16 cellular contexts compared by ENCODE assay signal in genomic region chr5:30099634-30100033, GRCh38.
A peak's percentile ranks its signal among the peaks of the same experiment; 100 is the strongest.
DNase-seq lines count a peak whose midpoint lies in the region; ATAC-seq and TF ChIP-seq lines count a peak whose summit lies in the region.
"Had no signal": no experiment of that assay in that cellular context is flagged by ENCODE, and none has a peak within 500 bp of the region (broad histone marks: within the 10 kb centered on the region; RNA-seq: fewer than 3 reads in every experiment).

No MANE protein-coding gene starts in this region.

- H3K4me1 ChIP-seq in ACC112 (ENCODE audit: control insufficient read depth, insufficient read depth, low read length, unreplicated experiment) (peaks cover 12% of the 10 kb centered on the region), HUES6 (ENCODE audit: control insufficient read depth, insufficient read depth, low read length) (peaks cover 20% of the 10 kb centered on the region), hepatocyte (ENCODE audit: insufficient read depth) (no peaks in the 10 kb centered on the region)
- H3K4me1 ChIP-seq: gastroesophageal sphincter had no signal

- ATAC-seq in omental fat pad (ENCODE audit: low FRiP score) = no peak
- ATAC-seq: gastroesophageal sphincter had no signal

- DNase-seq in fibroblast of pulmonary artery (ENCODE audit: low read depth) (peak; percentile 64), omental fat pad (ENCODE audit: low spot score) (no peak), NCI-H1105 treated with DMSO at 0.1 percent for 48 hours (lab: John Stamatoyannopoulos, UW) (no peak), hepatocyte (ENCODE audit: low spot score) (no peak)
- DNase-seq in activated CD4-positive, alpha-beta T cell treated with anti-CD3 and anti-CD28 coated beads for 1 hour = no peak
- DNase-seq: activated CD4-positive, CD25-positive, alpha-beta regulatory T cell treated with anti-CD3 and anti-CD28 coated beads, Interleukin-2, amount 50 U/mL, for 72 hours; activated T-cell treated with anti-CD3 and anti-CD28 coated beads, Interleukin-2, amount 50 U/mL, for 1 hour; amniotic stem cell; DMS 273 treated with DMSO at 0.1 percent for 48 hours; islet precursor cell; posterior cingulate gyrus; trophoblast cell had no signal

- TF ChIP-seq CTCF in fibroblast of pulmonary artery (IDR thresholded peaks at IDR 0.05; ENCODE audit: low read length, missing control alignments) = no peak
- no peak for TF ChIP-seq CTCF in omental fat pad (IDR thresholded peaks at IDR 0.05)
- no peak for TF ChIP-seq CTCF in hepatocyte (IDR thresholded peaks at IDR 0.05; ENCODE audit: poor library complexity)

- H4K20me1 ChIP-seq in hepatocyte (ENCODE audit: insufficient read depth, poor library complexity, severe bottlenecking) = no peaks in the 10 kb centered on the region

- no peak overlapping the region for H3K4me2 ChIP-seq in hepatocyte

- H3K27me3 ChIP-seq in ACC112 (ENCODE audit: insufficient read depth, low read length) (no peaks in the 10 kb centered on the region), HUES6 (ENCODE audit: control insufficient read depth, insufficient read depth, low read length) (no peaks in the 10 kb centered on the region), hepatocyte (no peaks in the 10 kb centered on the region)
- H3K27me3 ChIP-seq: gastroesophageal sphincter had no signal

- H3K9ac ChIP-seq in HUES6 (ENCODE audit: low read length) = no peak overlapping the region

- WGBS in hepatocyte (ENCODE audit: low lambda C conversion rate, missing lambda C conversion rate) = 53% methylated on average over 5 of the region's 5 CpGs

- H3K4me3 ChIP-seq in ACC112 (ENCODE audit: low read depth, low read length) (no peak overlapping the region), HUES6 (ENCODE audit: low read depth, low read length) (no peak overlapping the region), fibroblast of pulmonary artery (replicated peaks; ENCODE audit: low read depth, low read length) (no peak overlapping the region), hepatocyte (no peak overlapping the region)
- H3K4me3 ChIP-seq: gastroesophageal sphincter had no signal

- H3K79me2 ChIP-seq in ACC112 (ENCODE audit: control insufficient read depth, insufficient read depth, low read length, unreplicated experiment) (no peaks in the 10 kb centered on the region), hepatocyte (no peaks in the 10 kb centered on the region)

- H3K27ac ChIP-seq in ACC112 (ENCODE audit: low read depth, low read length) = peak overlapping the region; percentile 77
- H3K27ac ChIP-seq in HUES6 (ENCODE audit: low read depth, low read length) = 0 out of 2 replicates have a peak overlapping the region, but pooled peaks have one; percentile 42
- no peak overlapping the region for H3K27ac ChIP-seq in hepatocyte
- H3K27ac ChIP-seq: gastroesophageal sphincter had no signal

- no peaks in the 10 kb centered on the region for H3K9me2 ChIP-seq in hepatocyte (replicated peaks; ENCODE audit: insufficient read depth)

- no peak overlapping the region for H2AFZ ChIP-seq in ACC112 (ENCODE audit: low read length, unreplicated experiment)
- H2AFZ ChIP-seq in hepatocyte = no peak overlapping the region

- H3K36me3 ChIP-seq in ACC112 (ENCODE audit: insufficient read depth, low read length) = no peaks in the 10 kb centered on the region
- no peaks in the 10 kb centered on the region for H3K36me3 ChIP-seq in HUES6 (ENCODE audit: control insufficient read depth, insufficient read depth, low read length)
- no peaks in the 10 kb centered on the region for H3K36me3 ChIP-seq in hepatocyte (replicated peaks; ENCODE audit: insufficient read depth, low read depth)
- H3K36me3 ChIP-seq: gastroesophageal sphincter had no signal

- H3K9me3 ChIP-seq in HUES6 (ENCODE audit: control insufficient read depth, insufficient read depth, low read depth, low read length) (no peaks in the 10 kb centered on the region), hepatocyte (ENCODE audit: low read depth) (no peaks in the 10 kb centered on the region)
- H3K9me3 ChIP-seq: gastroesophageal sphincter had no signal

TF ChIP-seq in PFSK-1, 5 proteins besides CTCF, POLR2A, EP300 and RAD21:
- TF ChIP-seq POLR2AphosphoS5 (IDR thresholded peaks at IDR 0.05; ENCODE audit: low read depth, low read length) = no peak
- TF ChIP-seq SIN3A (IDR thresholded peaks at IDR 0.05; ENCODE audit: borderline replicate concordance, insufficient read depth, low read length) = no peak
- TF ChIP-seq, protein P1, sequence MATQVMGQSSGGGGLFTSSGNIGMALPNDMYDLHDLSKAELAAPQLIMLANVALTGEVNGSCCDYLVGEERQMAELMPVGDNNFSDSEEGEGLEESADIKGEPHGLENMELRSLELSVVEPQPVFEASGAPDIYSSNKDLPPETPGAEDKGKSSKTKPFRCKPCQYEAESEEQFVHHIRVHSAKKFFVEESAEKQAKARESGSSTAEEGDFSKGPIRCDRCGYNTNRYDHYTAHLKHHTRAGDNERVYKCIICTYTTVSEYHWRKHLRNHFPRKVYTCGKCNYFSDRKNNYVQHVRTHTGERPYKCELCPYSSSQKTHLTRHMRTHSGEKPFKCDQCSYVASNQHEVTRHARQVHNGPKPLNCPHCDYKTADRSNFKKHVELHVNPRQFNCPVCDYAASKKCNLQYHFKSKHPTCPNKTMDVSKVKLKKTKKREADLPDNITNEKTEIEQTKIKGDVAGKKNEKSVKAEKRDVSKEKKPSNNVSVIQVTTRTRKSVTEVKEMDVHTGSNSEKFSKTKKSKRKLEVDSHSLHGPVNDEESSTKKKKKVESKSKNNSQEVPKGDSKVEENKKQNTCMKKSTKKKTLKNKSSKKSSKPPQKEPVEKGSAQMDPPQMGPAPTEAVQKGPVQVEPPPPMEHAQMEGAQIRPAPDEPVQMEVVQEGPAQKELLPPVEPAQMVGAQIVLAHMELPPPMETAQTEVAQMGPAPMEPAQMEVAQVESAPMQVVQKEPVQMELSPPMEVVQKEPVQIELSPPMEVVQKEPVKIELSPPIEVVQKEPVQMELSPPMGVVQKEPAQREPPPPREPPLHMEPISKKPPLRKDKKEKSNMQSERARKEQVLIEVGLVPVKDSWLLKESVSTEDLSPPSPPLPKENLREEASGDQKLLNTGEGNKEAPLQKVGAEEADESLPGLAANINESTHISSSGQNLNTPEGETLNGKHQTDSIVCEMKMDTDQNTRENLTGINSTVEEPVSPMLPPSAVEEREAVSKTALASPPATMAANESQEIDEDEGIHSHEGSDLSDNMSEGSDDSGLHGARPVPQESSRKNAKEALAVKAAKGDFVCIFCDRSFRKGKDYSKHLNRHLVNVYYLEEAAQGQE (IDR thresholded peaks at IDR 0.05; ENCODE audit: insufficient read depth in 1 of 2, low read depth in 2 of 2, low read length in 2 of 2) = no peak
- 0 out of 2 replicates have a peak, but pooled peaks have one; percentile 32 for TF ChIP-seq TAF1 (IDR thresholded peaks at IDR 0.05; ENCODE audit: borderline replicate concordance, insufficient read depth, low read length)
